ENCODE assay signal across 26 cellular contexts in the genomic region with DNA sequence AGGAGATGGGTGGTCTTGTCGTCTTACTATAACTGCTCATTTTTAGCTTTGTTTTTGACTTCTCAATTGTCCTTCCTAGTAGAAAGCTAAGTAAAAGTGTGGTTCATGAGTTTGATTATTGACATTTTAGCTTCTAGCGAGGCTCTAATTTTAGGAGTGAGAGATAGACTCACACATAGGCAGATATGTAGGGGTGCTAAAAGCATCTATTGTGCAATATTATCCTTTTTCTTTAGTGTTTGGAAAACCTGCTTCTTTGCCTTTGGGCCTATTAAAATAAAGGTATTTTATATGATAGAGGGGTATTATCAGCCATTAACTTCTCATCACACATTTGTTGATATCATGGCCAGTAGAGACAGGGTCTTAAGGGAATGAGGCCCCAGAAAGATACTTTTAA.
"Had no signal": no experiment of that assay in that cellular context is flagged by ENCODE, and none has a peak within 500 bp of the region (broad histone marks: within the 10 kb centered on the region; RNA-seq: fewer than 3 reads in every experiment).

No MANE protein-coding gene starts in this region.

- H3K36me3 Mint-ChIP-seq: naive B cell; natural killer cell; stimulated activated naive B cell treated with anti-CD40 and anti-IgM and Interleukin-4, amounts not matched to agents 10 μg/mL and 1 μg/mL and 100 μg/mL, for 72 hours had no signal

- H3K4me3 ChIP-seq: left lung, lower lobe of right lung, ovary, right atrium auricular region, skin epidermis, stomach, testis, thyroid gland, transverse colon, upper lobe of left lung had no signal

- H3K27me3 ChIP-seq: left lung, ovary, right atrium auricular region, stomach, testis, thyroid gland, transverse colon, upper lobe of left lung had no signal

- H3K36me3 ChIP-seq: left lung, lower lobe of right lung, ovary, right atrium auricular region, stomach, thyroid gland, transverse colon, upper lobe of left lung had no signal

- H3K4me1 ChIP-seq: right atrium auricular region, testis, thyroid gland had no signal

- H3K27ac ChIP-seq: left lung, lower lobe of right lung, ovary, right atrium auricular region, skin epidermis, stomach, testis, thyroid gland, transverse colon, upper lobe of left lung had no signal

- ATAC-seq: left colon; lower lobe of right lung; natural killer cell; sciatic nerve; stimulated activated naive B cell treated with anti-CD40 and anti-IgM and Interleukin-4, amounts not matched to agents 10 μg/mL and 1 μg/mL and 100 μg/mL, for 72 hours; stimulated activated naive CD8-positive, alpha-beta T cell treated with anti-CD3 and anti-CD28 coated beads, Interleukin-15, Interleukin-2, amounts not matched to agents 100 U/mL and 50 U/mL, for 24 hours had no signal

- H3K27ac Mint-ChIP-seq: natural killer cell; progenitor cell of endocrine pancreas; stimulated activated naive B cell treated with anti-CD40 and anti-IgM and Interleukin-4, amounts not matched to agents 10 μg/mL and 1 μg/mL and 100 μg/mL, for 72 hours had no signal

- H3K9me3 Mint-ChIP-seq: natural killer cell had no signal

- H3K4me3 Mint-ChIP-seq: naive B cell; natural killer cell; stimulated activated naive B cell treated with anti-CD40 and anti-IgM and Interleukin-4, amounts not matched to agents 10 μg/mL and 1 μg/mL and 100 μg/mL, for 72 hours had no signal

- FAIRE-seq: kidney, urothelium cell line had no signal

- DNase-seq: hippocampal formation; kidney; left colon; left lung; lower lobe of right lung; mammary epithelial cell; mesenchymal stem cell; naive B cell; natural killer cell; ovary; stimulated activated CD4-positive, alpha-beta T cell treated with anti-CD3 and anti-CD28 coated beads, Interleukin-12 subunit alpha, Interleukin-12 subunit beta, amount 100 ng/mL, for 4 hours; stimulated activated CD4-positive, alpha-beta T cell treated with anti-CD3 and anti-CD28 coated beads, Interleukin-15, amount 100 ng/mL, for 24 hours; stimulated activated CD4-positive, alpha-beta T cell treated with anti-CD3 and anti-CD28 coated beads, Interleukin-2, amount 100 ng/mL, for 24 hours; stimulated activated CD4-positive, alpha-beta T cell treated with anti-CD3 and anti-CD28 coated beads, Interleukin-4, amount 100 ng/mL, for 1 hour; stimulated activated naive B cell treated with anti-CD40 and anti-IgM and Interleukin-4, amounts not matched to agents 10 μg/mL and 1 μg/mL and 100 μg/mL, for 72 hours; stimulated activated naive CD8-positive, alpha-beta T cell treated with anti-CD3 and anti-CD28 coated beads, Interleukin-15, Interleukin-2, amounts not matched to agents 100 U/mL and 50 U/mL, for 24 hours; stomach; testis; thyroid gland; transverse colon; upper lobe of left lung had no signal

- H3K27me3 Mint-ChIP-seq: naive B cell; progenitor cell of endocrine pancreas; stimulated activated naive B cell treated with anti-CD40 and anti-IgM and Interleukin-4, amounts not matched to agents 10 μg/mL and 1 μg/mL and 100 μg/mL, for 72 hours had no signal

- H3K9me3 ChIP-seq: left lung, lower lobe of right lung, ovary, right atrium auricular region, stomach, testis, thyroid gland, transverse colon, upper lobe of left lung had no signal
